1 cellular context compared by ENCODE assay signal in the genomic region with DNA sequence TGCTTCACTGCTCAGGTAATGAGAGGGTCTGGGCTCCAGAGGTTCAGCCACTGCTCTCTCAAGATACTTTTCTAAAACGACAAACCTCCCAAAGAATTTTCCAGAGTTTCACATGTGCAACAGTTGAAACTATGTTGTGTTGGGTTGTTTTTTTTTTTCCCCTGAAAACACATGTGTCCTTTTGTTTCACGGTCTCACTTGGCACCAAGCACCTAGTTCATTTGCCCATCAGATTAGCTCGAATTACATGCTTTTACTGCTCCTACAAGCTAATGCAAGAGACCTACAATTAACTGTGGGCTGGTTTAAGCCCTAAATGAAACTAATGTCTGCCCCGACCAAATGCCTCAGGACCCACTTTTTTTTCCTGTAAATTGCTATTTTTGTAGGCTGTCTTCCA.
TF ChIP-seq lines count a peak whose summit lies in the region.

No MANE protein-coding gene starts in this region.

TF ChIP-seq in HEK293, 187 proteins besides CTCF, POLR2A, EP300 and RAD21 (continued from another document and continues in another):
- TF ChIP-seq, protein P1, sequence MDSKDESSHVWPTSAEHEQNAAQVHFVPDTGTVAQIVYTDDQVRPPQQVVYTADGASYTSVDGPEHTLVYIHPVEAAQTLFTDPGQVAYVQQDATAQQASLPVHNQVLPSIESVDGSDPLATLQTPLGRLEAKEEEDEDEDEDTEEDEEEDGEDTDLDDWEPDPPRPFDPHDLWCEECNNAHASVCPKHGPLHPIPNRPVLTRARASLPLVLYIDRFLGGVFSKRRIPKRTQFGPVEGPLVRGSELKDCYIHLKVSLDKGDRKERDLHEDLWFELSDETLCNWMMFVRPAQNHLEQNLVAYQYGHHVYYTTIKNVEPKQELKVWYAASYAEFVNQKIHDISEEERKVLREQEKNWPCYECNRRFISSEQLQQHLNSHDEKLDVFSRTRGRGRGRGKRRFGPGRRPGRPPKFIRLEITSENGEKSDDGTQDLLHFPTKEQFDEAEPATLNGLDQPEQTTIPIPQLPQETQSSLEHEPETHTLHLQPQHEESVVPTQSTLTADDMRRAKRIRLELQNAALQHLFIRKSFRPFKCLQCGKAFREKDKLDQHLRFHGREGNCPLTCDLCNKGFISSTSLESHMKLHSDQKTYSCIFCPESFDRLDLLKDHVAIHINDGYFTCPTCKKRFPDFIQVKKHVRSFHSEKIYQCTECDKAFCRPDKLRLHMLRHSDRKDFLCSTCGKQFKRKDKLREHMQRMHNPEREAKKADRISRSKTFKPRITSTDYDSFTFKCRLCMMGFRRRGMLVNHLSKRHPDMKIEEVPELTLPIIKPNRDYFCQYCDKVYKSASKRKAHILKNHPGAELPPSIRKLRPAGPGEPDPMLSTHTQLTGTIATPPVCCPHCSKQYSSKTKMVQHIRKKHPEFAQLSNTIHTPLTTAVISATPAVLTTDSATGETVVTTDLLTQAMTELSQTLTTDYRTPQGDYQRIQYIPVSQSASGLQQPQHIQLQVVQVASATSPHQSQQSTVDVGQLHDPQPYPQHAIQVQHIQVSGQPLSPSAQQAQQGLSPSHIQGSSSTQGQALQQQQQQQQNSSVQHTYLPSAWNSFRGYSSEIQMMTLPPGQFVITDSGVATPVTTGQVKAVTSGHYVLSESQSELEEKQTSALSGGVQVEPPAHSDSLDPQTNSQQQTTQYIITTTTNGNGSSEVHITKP (tag by site-specific recombination; IDR thresholded peaks at IDR 0.05), result peak; percentile 49; the same call in 1 of the 2 replicates
- no peak for TF ChIP-seq ZNF221 (tag by site-specific recombination; IDR thresholded peaks at IDR 0.05; ENCODE audit: borderline replicate concordance)
- TF ChIP-seq, protein P2, sequence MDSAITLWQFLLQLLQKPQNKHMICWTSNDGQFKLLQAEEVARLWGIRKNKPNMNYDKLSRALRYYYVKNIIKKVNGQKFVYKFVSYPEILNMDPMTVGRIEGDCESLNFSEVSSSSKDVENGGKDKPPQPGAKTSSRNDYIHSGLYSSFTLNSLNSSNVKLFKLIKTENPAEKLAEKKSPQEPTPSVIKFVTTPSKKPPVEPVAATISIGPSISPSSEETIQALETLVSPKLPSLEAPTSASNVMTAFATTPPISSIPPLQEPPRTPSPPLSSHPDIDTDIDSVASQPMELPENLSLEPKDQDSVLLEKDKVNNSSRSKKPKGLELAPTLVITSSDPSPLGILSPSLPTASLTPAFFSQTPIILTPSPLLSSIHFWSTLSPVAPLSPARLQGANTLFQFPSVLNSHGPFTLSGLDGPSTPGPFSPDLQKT (IDR thresholded peaks at IDR 0.05; ENCODE audit: borderline replicate concordance, low read depth, low read length), result no peak
- TF ChIP-seq RBAK (tag by site-specific recombination; IDR thresholded peaks at IDR 0.05), result no peak
- TF ChIP-seq ZNF175 (tag by site-specific recombination; IDR thresholded peaks at IDR 0.05), result no peak
- no peak for TF ChIP-seq ZBTB48 (tag by site-specific recombination; IDR thresholded peaks at IDR 0.05)
- no peak for TF ChIP-seq ZNF350 (tag by site-specific recombination; IDR thresholded peaks at IDR 0.05)
- TF ChIP-seq ZNF157 (tag by site-specific recombination; IDR thresholded peaks at IDR 0.05), result no peak
- TF ChIP-seq ZNF585B (tag by site-specific recombination; IDR thresholded peaks at IDR 0.05), result no peak
- TF ChIP-seq ZNF747 (tag by site-specific recombination; IDR thresholded peaks at IDR 0.05), result no peak
- TF ChIP-seq, protein P3, sequence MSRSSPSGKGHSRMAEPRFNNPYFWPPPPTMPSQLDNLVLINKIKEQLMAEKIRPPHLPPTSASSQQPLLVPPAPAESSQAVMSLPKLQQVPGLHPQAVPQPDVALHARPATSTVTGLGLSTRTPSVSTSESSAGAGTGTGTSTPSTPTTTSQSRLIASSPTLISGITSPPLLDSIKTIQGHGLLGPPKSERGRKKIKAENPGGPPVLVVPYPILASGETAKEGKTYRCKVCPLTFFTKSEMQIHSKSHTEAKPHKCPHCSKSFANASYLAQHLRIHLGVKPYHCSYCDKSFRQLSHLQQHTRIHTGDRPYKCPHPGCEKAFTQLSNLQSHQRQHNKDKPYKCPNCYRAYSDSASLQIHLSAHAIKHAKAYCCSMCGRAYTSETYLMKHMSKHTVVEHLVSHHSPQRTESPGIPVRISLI (tag by site-specific recombination; IDR thresholded peaks at IDR 0.05), result no peak
- TF ChIP-seq ZNF391 (tag by site-specific recombination; IDR thresholded peaks at IDR 0.05; ENCODE audit: borderline replicate concordance, low read depth), result no peak
- TF ChIP-seq ZNF701 (tag by site-specific recombination; IDR thresholded peaks at IDR 0.05), result no peak
- TF ChIP-seq YY2 (tag by site-specific recombination; IDR thresholded peaks at IDR 0.05), result no peak
- TF ChIP-seq, protein P4, sequence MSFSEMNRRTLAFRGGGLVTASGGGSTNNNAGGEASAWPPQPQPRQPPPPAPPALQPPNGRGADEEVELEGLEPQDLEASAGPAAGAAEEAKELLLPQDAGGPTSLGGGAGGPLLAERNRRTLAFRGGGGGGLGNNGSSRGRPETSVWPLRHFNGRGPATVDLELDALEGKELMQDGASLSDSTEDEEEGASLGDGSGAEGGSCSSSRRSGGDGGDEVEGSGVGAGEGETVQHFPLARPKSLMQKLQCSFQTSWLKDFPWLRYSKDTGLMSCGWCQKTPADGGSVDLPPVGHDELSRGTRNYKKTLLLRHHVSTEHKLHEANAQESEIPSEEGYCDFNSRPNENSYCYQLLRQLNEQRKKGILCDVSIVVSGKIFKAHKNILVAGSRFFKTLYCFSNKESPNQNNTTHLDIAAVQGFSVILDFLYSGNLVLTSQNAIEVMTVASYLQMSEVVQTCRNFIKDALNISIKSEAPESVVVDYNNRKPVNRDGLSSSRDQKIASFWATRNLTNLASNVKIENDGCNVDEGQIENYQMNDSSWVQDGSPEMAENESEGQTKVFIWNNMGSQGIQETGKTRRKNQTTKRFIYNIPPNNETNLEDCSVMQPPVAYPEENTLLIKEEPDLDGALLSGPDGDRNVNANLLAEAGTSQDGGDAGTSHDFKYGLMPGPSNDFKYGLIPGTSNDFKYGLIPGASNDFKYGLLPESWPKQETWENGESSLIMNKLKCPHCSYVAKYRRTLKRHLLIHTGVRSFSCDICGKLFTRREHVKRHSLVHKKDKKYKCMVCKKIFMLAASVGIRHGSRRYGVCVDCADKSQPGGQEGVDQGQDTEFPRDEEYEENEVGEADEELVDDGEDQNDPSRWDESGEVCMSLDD (tag by site-specific recombination; IDR thresholded peaks at IDR 0.05), result no peak
- peak; percentile 73 for TF ChIP-seq SCRT2 (tag by site-specific recombination; IDR thresholded peaks at IDR 0.05)
- no peak for TF ChIP-seq ZNF2 (tag by site-specific recombination; IDR thresholded peaks at IDR 0.05)
- TF ChIP-seq ZNF664 (tag by site-specific recombination; IDR thresholded peaks at IDR 0.05), result no peak
- TF ChIP-seq, protein P5, sequence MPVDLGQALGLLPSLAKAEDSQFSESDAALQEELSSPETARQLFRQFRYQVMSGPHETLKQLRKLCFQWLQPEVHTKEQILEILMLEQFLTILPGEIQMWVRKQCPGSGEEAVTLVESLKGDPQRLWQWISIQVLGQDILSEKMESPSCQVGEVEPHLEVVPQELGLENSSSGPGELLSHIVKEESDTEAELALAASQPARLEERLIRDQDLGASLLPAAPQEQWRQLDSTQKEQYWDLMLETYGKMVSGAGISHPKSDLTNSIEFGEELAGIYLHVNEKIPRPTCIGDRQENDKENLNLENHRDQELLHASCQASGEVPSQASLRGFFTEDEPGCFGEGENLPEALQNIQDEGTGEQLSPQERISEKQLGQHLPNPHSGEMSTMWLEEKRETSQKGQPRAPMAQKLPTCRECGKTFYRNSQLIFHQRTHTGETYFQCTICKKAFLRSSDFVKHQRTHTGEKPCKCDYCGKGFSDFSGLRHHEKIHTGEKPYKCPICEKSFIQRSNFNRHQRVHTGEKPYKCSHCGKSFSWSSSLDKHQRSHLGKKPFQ (tag by site-specific recombination; IDR thresholded peaks at IDR 0.05), result 0 out of 2 replicates have a peak, but pooled peaks have one; percentile 42
- TF ChIP-seq ZNF670 (tag by site-specific recombination; IDR thresholded peaks at IDR 0.05; ENCODE audit: low read depth), result no peak
- TF ChIP-seq ZNF600 (tag by site-specific recombination; IDR thresholded peaks at IDR 0.05), result no peak
- TF ChIP-seq ZNF16 (tag by site-specific recombination; IDR thresholded peaks at IDR 0.05; ENCODE audit: low read depth), result no peak
- TF ChIP-seq ZBTB20 (tag by site-specific recombination; IDR thresholded peaks at IDR 0.05), result no peak
- peak; percentile 54 for TF ChIP-seq ZBTB8A (tag by site-specific recombination; IDR thresholded peaks at IDR 0.05)
- TF ChIP-seq TCF7L2 (IDR thresholded peaks at IDR 0.05; ENCODE audit: borderline replicate concordance, low read depth, low read length), result no peak
- no peak for TF ChIP-seq KLF7 (tag by site-specific recombination; IDR thresholded peaks at IDR 0.05; ENCODE audit: borderline replicate concordance)
- TF ChIP-seq, protein P6, sequence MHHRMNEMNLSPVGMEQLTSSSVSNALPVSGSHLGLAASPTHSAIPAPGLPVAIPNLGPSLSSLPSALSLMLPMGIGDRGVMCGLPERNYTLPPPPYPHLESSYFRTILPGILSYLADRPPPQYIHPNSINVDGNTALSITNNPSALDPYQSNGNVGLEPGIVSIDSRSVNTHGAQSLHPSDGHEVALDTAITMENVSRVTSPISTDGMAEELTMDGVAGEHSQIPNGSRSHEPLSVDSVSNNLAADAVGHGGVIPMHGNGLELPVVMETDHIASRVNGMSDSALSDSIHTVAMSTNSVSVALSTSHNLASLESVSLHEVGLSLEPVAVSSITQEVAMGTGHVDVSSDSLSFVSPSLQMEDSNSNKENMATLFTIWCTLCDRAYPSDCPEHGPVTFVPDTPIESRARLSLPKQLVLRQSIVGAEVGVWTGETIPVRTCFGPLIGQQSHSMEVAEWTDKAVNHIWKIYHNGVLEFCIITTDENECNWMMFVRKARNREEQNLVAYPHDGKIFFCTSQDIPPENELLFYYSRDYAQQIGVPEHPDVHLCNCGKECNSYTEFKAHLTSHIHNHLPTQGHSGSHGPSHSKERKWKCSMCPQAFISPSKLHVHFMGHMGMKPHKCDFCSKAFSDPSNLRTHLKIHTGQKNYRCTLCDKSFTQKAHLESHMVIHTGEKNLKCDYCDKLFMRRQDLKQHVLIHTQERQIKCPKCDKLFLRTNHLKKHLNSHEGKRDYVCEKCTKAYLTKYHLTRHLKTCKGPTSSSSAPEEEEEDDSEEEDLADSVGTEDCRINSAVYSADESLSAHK (tag by site-specific recombination; IDR thresholded peaks at IDR 0.05), result peak; percentile 71; the same call in 1 of the 2 replicates
- TF ChIP-seq GLI4 (tag by site-specific recombination; IDR thresholded peaks at IDR 0.05), result no peak
- no peak for TF ChIP-seq ZNF202 (tag by site-specific recombination; IDR thresholded peaks at IDR 0.05; ENCODE audit: borderline replicate concordance)
- TF ChIP-seq ZNF768 (tag by site-specific recombination; IDR thresholded peaks at IDR 0.05), result no peak
- TF ChIP-seq SCRT1 (tag by site-specific recombination; IDR thresholded peaks at IDR 0.05; ENCODE audit: borderline replicate concordance), result peak; percentile 92
- TF ChIP-seq, protein P7, sequence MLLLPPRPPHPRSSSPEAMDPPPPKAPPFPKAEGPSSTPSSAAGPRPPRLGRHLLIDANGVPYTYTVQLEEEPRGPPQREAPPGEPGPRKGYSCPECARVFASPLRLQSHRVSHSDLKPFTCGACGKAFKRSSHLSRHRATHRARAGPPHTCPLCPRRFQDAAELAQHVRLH (tag by site-specific recombination; IDR thresholded peaks at IDR 0.05), result 0 out of 2 replicates have a peak, but pooled peaks have one; percentile 9
- no peak for TF ChIP-seq ZNF707 (tag by site-specific recombination; IDR thresholded peaks at IDR 0.05)
- TF ChIP-seq, protein P8, sequence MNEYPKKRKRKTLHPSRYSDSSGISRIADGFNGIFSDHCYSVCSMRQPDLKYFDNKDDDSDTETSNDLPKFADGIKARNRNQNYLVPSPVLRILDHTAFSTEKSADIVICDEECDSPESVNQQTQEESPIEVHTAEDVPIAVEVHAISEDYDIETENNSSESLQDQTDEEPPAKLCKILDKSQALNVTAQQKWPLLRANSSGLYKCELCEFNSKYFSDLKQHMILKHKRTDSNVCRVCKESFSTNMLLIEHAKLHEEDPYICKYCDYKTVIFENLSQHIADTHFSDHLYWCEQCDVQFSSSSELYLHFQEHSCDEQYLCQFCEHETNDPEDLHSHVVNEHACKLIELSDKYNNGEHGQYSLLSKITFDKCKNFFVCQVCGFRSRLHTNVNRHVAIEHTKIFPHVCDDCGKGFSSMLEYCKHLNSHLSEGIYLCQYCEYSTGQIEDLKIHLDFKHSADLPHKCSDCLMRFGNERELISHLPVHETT (tag by site-specific recombination; IDR thresholded peaks at IDR 0.05), result no peak
- TF ChIP-seq IKZF3 (tag by site-specific recombination; IDR thresholded peaks at IDR 0.05), result 0 out of 2 replicates have a peak, but pooled peaks have one; percentile 46
- TF ChIP-seq ZNF571 (tag by site-specific recombination; IDR thresholded peaks at IDR 0.05), result no peak
- no peak for TF ChIP-seq ZNF677 (tag by site-specific recombination; IDR thresholded peaks at IDR 0.05)
- TF ChIP-seq FEZF1 (tag by site-specific recombination; IDR thresholded peaks at IDR 0.05), result peak; percentile 83
- no peak for TF ChIP-seq REPIN1 (tag by site-specific recombination; IDR thresholded peaks at IDR 0.05; ENCODE audit: low read depth)
- TF ChIP-seq ZNF777 (tag by site-specific recombination; IDR thresholded peaks at IDR 0.05; ENCODE audit: borderline replicate concordance), result no peak
- TF ChIP-seq ZNF274 (IDR thresholded peaks at IDR 0.05; ENCODE audit: low read length), result no peak
- TF ChIP-seq ZNF274 (tag by site-specific recombination; IDR thresholded peaks at IDR 0.05; ENCODE audit: borderline replicate concordance), result no peak
- peak; percentile 59; the same call in 1 of the 2 replicates for TF ChIP-seq OVOL3 (tag by site-specific recombination; IDR thresholded peaks at IDR 0.05)
- no peak for TF ChIP-seq ZNF433 (tag by site-specific recombination; IDR thresholded peaks at IDR 0.05; ENCODE audit: low read depth)
- no peak for TF ChIP-seq KLF8 (tag by site-specific recombination; IDR thresholded peaks at IDR 0.05)
- no peak for TF ChIP-seq YY1 (tag by site-specific recombination; IDR thresholded peaks at IDR 0.05)
